ENCODE assay signal across 2 cellular contexts in genomic region chrX:1385824-1386223, GRCh38.
TF ChIP-seq lines count a peak whose summit lies in the region.

No MANE protein-coding gene starts in this region.

TF ChIP-seq in GM12891, 5 proteins besides CTCF, POLR2A, EP300 and RAD21:
- peak; percentile 47; the same call in 1 of the 2 replicates for TF ChIP-seq POLR2AphosphoS5 (IDR thresholded peaks at IDR 0.05; ENCODE audit: low read depth, low read length)
- TF ChIP-seq PAX5 (IDR thresholded peaks at IDR 0.05; ENCODE audit: insufficient read depth, low read length, severe bottlenecking), result no peak
- TF ChIP-seq TAF1 (IDR thresholded peaks at IDR 0.05; ENCODE audit: low read depth, low read length), result no peak
- TF ChIP-seq POU2F2 (IDR thresholded peaks at IDR 0.05; ENCODE audit: low read depth, low read length), result no peak
TF ChIP-seq in GM12891: peak in this region for 1.

TF ChIP-seq in GM12878, 131 proteins besides CTCF, POLR2A, EP300 and RAD21:
- TF ChIP-seq FOS (IDR thresholded peaks at IDR 0.05; ENCODE audit: borderline replicate concordance, extremely low read depth, insufficient read length) (no peak), FOXK2 (IDR thresholded peaks at IDR 0.05) (no peak), CHD2 (IDR thresholded peaks at IDR 0.05; ENCODE audit: borderline replicate concordance, low read depth, low read length) (no peak), MYB (IDR thresholded peaks at IDR 0.05; ENCODE audit: borderline replicate concordance, low read depth, low read length) (no peak), ASH2L (IDR thresholded peaks at IDR 0.05; ENCODE audit: borderline replicate concordance, low read depth) (no peak), SREBF1 (IDR thresholded peaks at IDR 0.05; ENCODE audit: low read length) (no peak), POLR2AphosphoS5 (IDR thresholded peaks at IDR 0.05; ENCODE audit: low read length) (peak; percentile 71), PAX5 (IDR thresholded peaks at IDR 0.05; ENCODE audit: borderline replicate concordance, low read depth, low read length) (no peak), RFX5 (IDR thresholded peaks at IDR 0.05; ENCODE audit: low read depth, low read length) (no peak), BACH1 (IDR thresholded peaks at IDR 0.05; ENCODE audit: borderline replicate concordance) (0 out of 2 replicates have a peak, but pooled peaks have one; percentile 48), EED (IDR thresholded peaks at IDR 0.05; ENCODE audit: low read depth) (no peak)
